8 cellular contexts compared by ENCODE assay signal in genomic region chr4:77044458-77045124, GRCh38. TPM values are rescaled to one million over a fixed set of nuclear protein-coding genes. Genes with fewer than 3 reads are reported as not detected.
A peak's percentile ranks its signal among the peaks of the same experiment; 100 is the strongest.
DNase-seq lines count a peak whose midpoint lies in the region; ATAC-seq, FAIRE-seq and TF ChIP-seq lines count a peak whose summit lies in the region.

No MANE protein-coding gene starts in this region.

- H3K36me3 Mint-ChIP-seq in astrocyte (ENCODE audit: low read depth, unreplicated experiment) = peaks cover 19% of the 10 kb centered on the region

- H3K9me3 ChIP-seq in astrocyte (ENCODE audit: insufficient read depth, low read depth, low read length) (no peaks in the 10 kb centered on the region), thoracic aorta (no peaks in the 10 kb centered on the region)

- peak overlapping the region; percentile 21 for H3K27ac ChIP-seq in astrocyte (ENCODE audit: low read depth, low read length)
- H3K27ac ChIP-seq in thoracic aorta = peak overlapping the region in 1 of 2 donors; percentile 47

- H3K4me1 Mint-ChIP-seq in astrocyte (ENCODE audit: low read depth, unreplicated experiment) = peaks cover 49% of the 10 kb centered on the region

- no peaks in the 10 kb centered on the region for H3K27me3 Mint-ChIP-seq in astrocyte (ENCODE audit: low read depth, unreplicated experiment)

- peak overlapping the region; percentile 56 for H3K27ac Mint-ChIP-seq in astrocyte (ENCODE audit: unreplicated experiment)

- H3K36me3 ChIP-seq in astrocyte (ENCODE audit: insufficient read depth, low read length) (peaks cover 24% of the 10 kb centered on the region), thoracic aorta (peaks cover 9% of the 10 kb centered on the region)

- peak overlapping the region; percentile 5 for H3K9ac ChIP-seq in astrocyte (ENCODE audit: low read length)

- peaks cover 8% of the 10 kb centered on the region for H4K20me1 ChIP-seq in astrocyte (ENCODE audit: insufficient read depth, low read length)

- no peaks in the 10 kb centered on the region for H3K9me3 Mint-ChIP-seq in astrocyte (ENCODE audit: unreplicated experiment)

- no peak overlapping the region for H3K4me2 ChIP-seq in astrocyte (ENCODE audit: low read length)

- H3K79me2 ChIP-seq in astrocyte (ENCODE audit: insufficient read depth, low read length) = no peaks in the 10 kb centered on the region

- no peaks in the 10 kb centered on the region for H3K27me3 ChIP-seq in astrocyte (ENCODE audit: insufficient read depth, low read length)
- H3K27me3 ChIP-seq in thoracic aorta (replicated peaks; ENCODE audit: insufficient read depth) = no peaks in the 10 kb centered on the region

- TF ChIP-seq CTCF in astrocyte (IDR thresholded peaks at IDR 0.05; ENCODE audit: insufficient read depth, low read depth, low read length) (peak; percentile 74), thoracic aorta (IDR thresholded peaks at IDR 0.05) (peak; percentile 59)

- H2AFZ ChIP-seq in astrocyte (ENCODE audit: low read depth, low read length) = no peak overlapping the region

- ATAC-seq in thoracic aorta (ENCODE audit: insufficient number of reproducible peaks, low FRiP score, low read depth) (peak; percentile 53), GM21515 (IDR thresholded peaks at IDR 0.05; ENCODE audit: unreplicated experiment) (no peak), GM19467 (IDR thresholded peaks at IDR 0.05; ENCODE audit: unreplicated experiment) (no peak)

- H3K4me1 ChIP-seq in astrocyte (ENCODE audit: insufficient read depth, low read length) (peaks cover 17% of the 10 kb centered on the region), thoracic aorta (ENCODE audit: control insufficient read depth in 1 of 2, low read depth in 2 of 2) (peaks cover 9 to 31% of the 10 kb centered on the region in 2 donors)

- H3K4me3 ChIP-seq in astrocyte (ENCODE audit: insufficient read depth, low read depth, low read length) (no peak overlapping the region), thoracic aorta (no peak overlapping the region)

- H3K4me3 Mint-ChIP-seq in astrocyte (ENCODE audit: unreplicated experiment) = no peak overlapping the region

- DNase-seq in NCI-H2029 (lab: John Stamatoyannopoulos, UW) (peak; percentile 22), NCI-H2029 treated with DMSO at 0.1 percent for 48 hours (lab: John Stamatoyannopoulos, UW) (no peak), LoVo (ENCODE audit: low spot score) (peak; percentile 44), astrocyte (ENCODE audit: low read depth) (peak; percentile 57), kidney tubule cell (ENCODE audit: low spot score) (peak; percentile 51), thoracic aorta (ENCODE audit: low spot score) (no peak)

- no peak for FAIRE-seq in astrocyte (lab: Jason Lieb, UNC)

RNA-seq across cellular contexts. Expression of gene CCNI, which starts 31.2 kb away (rescaled TPM):
- total RNA-seq in astrocyte = 135 and 141 TPM in 2 replicates
- 100 to 1,000 TPM; 244 to 322 TPM for total RNA-seq in thoracic aorta

Comparison
In these comparisons a context has a peak if more than half of its experiments do, and no peak if none do; other contexts are left out.
1. DNase-seq: peak in NCI-H2029 (single experiment), LoVo (single experiment), astrocyte (single experiment) and kidney tubule cell (single experiment); none in NCI-H2029 treated with DMSO at 0.1 percent for 48 hours (single experiment) and thoracic aorta (single experiment).